8 cellular contexts compared by ENCODE assay signal in genomic region chr14:58244556-58245387, GRCh38. TPM values are rescaled to one million over a fixed set of nuclear protein-coding genes. Genes with fewer than 3 reads are reported as not detected.
DNase-seq lines count a peak whose midpoint lies in the region; TF ChIP-seq lines count a peak whose summit lies in the region.

Gene PSMA3, plus strand, starts transcription at chr14:58244843. Its CDS starts 78 bp downstream, at chr14:58244921.

- H2AFZ ChIP-seq in neuron (ENCODE audit: low read depth, low read length): peak within 1 kb of the TSS; percentile 87

- no peak for TF ChIP-seq CTCF in HFF-Myc (IDR thresholded peaks at IDR 0.05; ENCODE audit: low read depth, low read length, missing control alignments)

- H3K27ac Mint-ChIP-seq in activated naive CD4-positive, alpha-beta T cell treated with anti-CD3 and anti-CD28 coated beads for 36 hours: peak within 1 kb of the TSS; percentile 99

- H3K27ac ChIP-seq in subcutaneous abdominal adipose tissue (ENCODE audit: low read depth, low read length): peak within 1 kb of the TSS; percentile 100

- H3K36me3 Mint-ChIP-seq in activated naive CD4-positive, alpha-beta T cell treated with anti-CD3 and anti-CD28 coated beads for 36 hours (ENCODE audit: low read depth): peaks cover 22% of the 10 kb centered on the region

- intact Hi-C loops in activated naive CD4-positive, alpha-beta T cell treated with anti-CD3 and anti-CD28 coated beads for 36 hours (cut with micrococcal nuclease): loop anchor here (1.0 to 10.0 kb wide), 10 partner anchors 31 to 980 kb away; partner anchors contain the start of genes AP5M1, ARID4A, DACT1 and EXOC5

- H3K27me3 ChIP-seq in neuron (ENCODE audit: insufficient read depth, low read length) (no peaks in the 10 kb centered on the region), subcutaneous abdominal adipose tissue (ENCODE audit: control insufficient read depth in 5 of 5, insufficient read depth in 4 of 5, low read length in 5 of 5) (peaks cover 0 to 2% (median 0%) of the 10 kb centered on the region in 5 donors)

- CTCF ChIA-PET in activated naive CD4-positive, alpha-beta T cell treated with anti-CD3 and anti-CD28 coated beads for 36 hours (lab: Charles Lee): interaction anchor here (0.7 kb wide), 1 partner anchor 325 kb away, joined by 3 read pairs; no protein-coding TSS in a partner anchor

- H3K9ac ChIP-seq in subcutaneous abdominal adipose tissue (ENCODE audit: low read length in 5 of 5): peak within 1 kb of the TSS; percentile 75 to 100 (median 97)

- H3K4me3 Mint-ChIP-seq in activated naive CD4-positive, alpha-beta T cell treated with anti-CD3 and anti-CD28 coated beads for 36 hours: peak within 1 kb of the TSS; percentile 98

- H3K4me1 ChIP-seq in neuron (ENCODE audit: insufficient read depth, low read length) (peaks cover 15% of the 10 kb centered on the region), subcutaneous abdominal adipose tissue (ENCODE audit: control insufficient read depth in 5 of 5, insufficient read depth in 5 of 5, low read length in 5 of 5) (peaks cover 13 to 39% (median 34%) of the 10 kb centered on the region in 5 donors)

- H3K36me3 ChIP-seq in neuron (ENCODE audit: insufficient read depth, low read length): peaks cover 6% of the 10 kb centered on the region
- peaks cover 0 to 12% (median 3%) of the 10 kb centered on the region in 5 donors for H3K36me3 ChIP-seq in subcutaneous abdominal adipose tissue (ENCODE audit: control insufficient read depth in 5 of 5, insufficient read depth in 5 of 5, low read length in 5 of 5)

- DNase-seq in GM03348 (ENCODE audit: low spot score): peak; percentile 98
- DNase-seq in HFF-Myc (ENCODE audit: extremely low read depth, low read depth): peak; percentile 89
- peak; percentile 94 for DNase-seq in NAMALWA (ENCODE audit: low spot score)
- DNase-seq in SK-N-DZ (ENCODE audit: low spot score): peak; percentile 95
- peak; percentile 99 for DNase-seq in activated naive CD4-positive, alpha-beta T cell treated with anti-CD3 and anti-CD28 coated beads for 36 hours
- peak; percentile 94 for DNase-seq in foreskin melanocyte

- H3K9me3 ChIP-seq in neuron (ENCODE audit: low read length): no peaks in the 10 kb centered on the region
- no peaks in the 10 kb centered on the region for H3K9me3 ChIP-seq in subcutaneous abdominal adipose tissue (ENCODE audit: control insufficient read depth in 5 of 5, low read length in 5 of 5)

- H3K4me3 ChIP-seq in HFF-Myc (replicated peaks; ENCODE audit: low read depth, low read length): peak within 1 kb of the TSS; percentile 71
- H3K4me3 ChIP-seq in neuron (ENCODE audit: low read length): peak within 1 kb of the TSS; percentile 81
- H3K4me3 ChIP-seq in subcutaneous abdominal adipose tissue (ENCODE audit: low read depth in 1 of 5, low read length in 5 of 5): peak within 1 kb of the TSS; percentile 94 to 99 (median 96)

- H3K4me1 Mint-ChIP-seq in activated naive CD4-positive, alpha-beta T cell treated with anti-CD3 and anti-CD28 coated beads for 36 hours (ENCODE audit: low read depth): peaks cover 43% of the 10 kb centered on the region

- no peaks in the 10 kb centered on the region for H3K27me3 Mint-ChIP-seq in activated naive CD4-positive, alpha-beta T cell treated with anti-CD3 and anti-CD28 coated beads for 36 hours (ENCODE audit: low read depth)

- no peaks in the 10 kb centered on the region for H3K9me3 Mint-ChIP-seq in activated naive CD4-positive, alpha-beta T cell treated with anti-CD3 and anti-CD28 coated beads for 36 hours

RNA-seq across cellular contexts. Expression of gene PSMA3, which starts in this region (rescaled TPM):
- polyA plus RNA-seq in SK-N-DZ (2014; cell fraction: cytosol; rRNA removed): 200 and 225 TPM in 2 replicates
- polyA plus RNA-seq in SK-N-DZ (2014; cell fraction: nucleus; rRNA removed): 116 and 148 TPM in 2 replicates
- total RNA-seq in activated naive CD4-positive, alpha-beta T cell treated with anti-CD3 and anti-CD28 coated beads for 36 hours: 100 to 1,000 TPM; 399 to 424 TPM

Comparison
In these comparisons a context has a peak if more than half of its experiments do, and no peak if none do; other contexts are left out.
1. Peak in every context shown above with its lines: DNase-seq, H3K4me3 ChIP-seq and H3K27ac ChIP-seq.